ENCODE assay signal across 15 cellular contexts in the genomic region with DNA sequence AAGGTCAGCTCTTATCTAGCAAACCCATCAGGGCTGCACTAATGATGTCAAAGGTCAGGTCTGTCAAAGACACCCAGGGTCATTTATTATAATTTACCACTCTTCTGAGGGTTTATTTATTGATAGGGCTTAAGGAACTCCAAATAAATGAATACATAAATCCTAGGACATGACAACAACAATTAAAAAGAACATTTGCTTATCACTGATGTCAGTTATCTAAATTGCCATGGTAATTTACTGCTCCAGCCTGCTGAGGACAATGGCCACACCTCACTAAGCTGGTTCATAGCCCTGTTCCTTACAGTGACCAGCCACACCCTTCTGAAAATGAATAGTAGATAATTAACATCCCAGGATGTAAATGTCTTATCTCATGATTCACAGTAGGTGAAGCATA.
"Had no signal": no experiment of that assay in that cellular context is flagged by ENCODE, and none has a peak within 500 bp of the region (broad histone marks: within the 10 kb centered on the region; RNA-seq: fewer than 3 reads in every experiment).

No MANE protein-coding gene starts in this region.

- H3K4me1 Mint-ChIP-seq: stimulated activated effector memory CD8-positive, alpha-beta T cell treated with anti-CD3 and anti-CD28 coated beads, Interleukin-12 subunit alpha, Interleukin-12 subunit beta, amount 100 ng/mL, for 72 hours had no signal

- H3K27me3 ChIP-seq: gastrocnemius medialis, neutrophil, right atrium auricular region, tibial nerve had no signal

- H3K27me3 Mint-ChIP-seq: naive thymus-derived CD4-positive, alpha-beta T cell had no signal

- H3K9me3 Mint-ChIP-seq: activated CD8-positive, alpha-beta T cell treated with anti-CD3 and anti-CD28 coated beads for 36 hours; stimulated activated effector memory CD8-positive, alpha-beta T cell treated with anti-CD3 and anti-CD28 coated beads, Interleukin-12 subunit alpha, Interleukin-12 subunit beta, amount 100 ng/mL, for 72 hours had no signal

- H3K9me3 ChIP-seq: gastrocnemius medialis, lower lobe of right lung, neutrophil, right atrium auricular region, tibial nerve had no signal

- H3K4me1 ChIP-seq: gastrocnemius medialis, lower lobe of right lung, right atrium auricular region, tibial nerve had no signal

- ATAC-seq: activated CD8-positive, alpha-beta T cell treated with anti-CD3 and anti-CD28 coated beads for 36 hours; gastrocnemius medialis; lower lobe of right lung; naive thymus-derived CD4-positive, alpha-beta T cell; stimulated activated effector memory CD8-positive, alpha-beta T cell treated with anti-CD3 and anti-CD28 coated beads, Interleukin-12 subunit alpha, Interleukin-12 subunit beta, amount 100 ng/mL, for 72 hours had no signal

- DNase-seq: activated CD8-positive, alpha-beta memory T cell treated with anti-CD3 and anti-CD28 coated beads, Interleukin-2, amount 50 U/mL, for 4 hours; activated CD8-positive, alpha-beta T cell treated with anti-CD3 and anti-CD28 coated beads for 36 hours; activated naive CD4-positive, alpha-beta T cell; effector CD8-positive, alpha-beta T cell; gastrocnemius medialis; hippocampal formation; lower lobe of right lung; naive thymus-derived CD4-positive, alpha-beta T cell had no signal

- H3K27ac ChIP-seq: coronary artery, gastrocnemius medialis, lower lobe of right lung, neutrophil, right atrium auricular region, skin epidermis, tibial nerve had no signal

- H3K4me3 ChIP-seq: coronary artery, gastrocnemius medialis, lower lobe of right lung, right atrium auricular region, skin epidermis, tibial nerve had no signal

- H3K36me3 Mint-ChIP-seq: naive thymus-derived CD4-positive, alpha-beta T cell; stimulated activated effector memory CD8-positive, alpha-beta T cell treated with anti-CD3 and anti-CD28 coated beads, Interleukin-12 subunit alpha, Interleukin-12 subunit beta, amount 100 ng/mL, for 72 hours had no signal

- H3K27ac Mint-ChIP-seq: activated CD8-positive, alpha-beta T cell treated with anti-CD3 and anti-CD28 coated beads for 36 hours; naive thymus-derived CD4-positive, alpha-beta T cell; stimulated activated effector memory CD8-positive, alpha-beta T cell treated with anti-CD3 and anti-CD28 coated beads, Interleukin-12 subunit alpha, Interleukin-12 subunit beta, amount 100 ng/mL, for 72 hours; T-helper 2 cell treated with Interferon-gamma antibody and Interleukin-4, amounts not matched to agents 5 μg/mL and 100 μg/mL, for 36 hours had no signal

- H3K36me3 ChIP-seq: gastrocnemius medialis, lower lobe of right lung, neutrophil, right atrium auricular region, tibial nerve had no signal

- H3K4me3 Mint-ChIP-seq: activated CD8-positive, alpha-beta T cell treated with anti-CD3 and anti-CD28 coated beads for 36 hours; naive thymus-derived CD4-positive, alpha-beta T cell; stimulated activated effector memory CD8-positive, alpha-beta T cell treated with anti-CD3 and anti-CD28 coated beads, Interleukin-12 subunit alpha, Interleukin-12 subunit beta, amount 100 ng/mL, for 72 hours; T-helper 2 cell treated with Interferon-gamma antibody and Interleukin-4, amounts not matched to agents 5 μg/mL and 100 μg/mL, for 36 hours had no signal
